ENCODE assay signal across 19 cellular contexts in the genomic region with DNA sequence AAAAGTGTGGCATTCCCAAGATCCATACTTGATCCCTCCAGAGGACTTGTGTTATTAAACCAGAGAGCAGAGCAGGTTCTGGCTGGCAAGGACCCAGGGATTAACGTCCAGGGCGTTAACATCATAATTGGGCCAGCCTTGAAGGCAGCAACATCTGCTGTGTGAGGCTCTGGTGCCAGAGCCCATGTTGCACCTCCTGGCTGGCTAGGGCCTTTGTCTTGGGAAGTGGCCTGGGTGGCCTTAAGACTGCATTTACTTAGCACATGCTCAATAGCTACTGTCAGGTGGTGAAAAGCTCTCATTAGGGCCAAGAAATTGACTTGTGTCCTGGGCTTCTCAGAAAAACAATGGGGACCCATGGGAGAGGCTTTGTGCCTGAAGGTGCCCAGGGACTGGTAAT.
"Had no signal": no experiment of that assay in that cellular context is flagged by ENCODE, and none has a peak within 500 bp of the region (broad histone marks: within the 10 kb centered on the region; RNA-seq: fewer than 3 reads in every experiment).

No MANE protein-coding gene starts in this region.

- H3K9me3 ChIP-seq: gastrocnemius medialis, heart left ventricle, prostate gland, right atrium auricular region, suprapubic skin, transverse colon, uterus had no signal

- H3K27ac Mint-ChIP-seq: activated CD4-positive, alpha-beta T cell treated with anti-CD3 and anti-CD28 coated beads, Interleukin-2, amount 10 ng/mL, durations not matched to agents 24 days and 14 days; activated CD8-positive, alpha-beta T cell treated with anti-CD3 and anti-CD28 coated beads, Interleukin-2, amount 10 ng/mL, durations not matched to agents 7 days and 5 days; activated naive CD4-positive, alpha-beta T cell treated with anti-CD3 and anti-CD28 coated beads for 36 hours; activated T-cell treated with anti-CD3 and anti-CD28 coated beads, Interleukin-2, amount 50 U/mL, for 24 hours; naive thymus-derived CD4-positive, alpha-beta T cell; stimulated activated naive CD8-positive, alpha-beta T cell treated with anti-CD3 and anti-CD28 coated beads, Interleukin-15, Interleukin-2, amounts not matched to agents 100 ng/mL and 50 ng/mL, for 24 hours had no signal

- ATAC-seq: activated CD8-positive, alpha-beta T cell treated with anti-CD3 and anti-CD28 coated beads, Interleukin-2, amount 10 ng/mL, durations not matched to agents 7 days and 5 days; esophagus mucosa; gastrocnemius medialis; heart left ventricle; naive thymus-derived CD4-positive, alpha-beta T cell had no signal

- H3K4me3 ChIP-seq: gastrocnemius medialis, heart left ventricle, prostate gland, right atrium auricular region, suprapubic skin, transverse colon, uterus had no signal

- DNase-seq: activated CD4-positive, alpha-beta T cell treated with anti-CD3 and anti-CD28 coated beads, Interleukin-2, amount 10 ng/mL, durations not matched to agents 24 days and 14 days; activated CD8-positive, alpha-beta T cell treated with anti-CD3 and anti-CD28 coated beads, Interleukin-2, amount 10 ng/mL, durations not matched to agents 7 days and 5 days; activated naive CD4-positive, alpha-beta T cell treated with anti-CD3 and anti-CD28 coated beads for 36 hours; activated T-cell treated with anti-CD3 and anti-CD28 coated beads, Interleukin-2, amount 50 U/mL, for 24 hours; anterior cingulate cortex; brain microvascular endothelial cell; cortex of kidney; gastrocnemius medialis; heart left ventricle; mesenchymal stem cell; naive thymus-derived CD4-positive, alpha-beta T cell; T-helper 9 cell; transverse colon; uterus had no signal

- H3K9me3 Mint-ChIP-seq: activated CD4-positive, alpha-beta T cell treated with anti-CD3 and anti-CD28 coated beads, Interleukin-2, amount 10 ng/mL, durations not matched to agents 24 days and 14 days; activated naive CD4-positive, alpha-beta T cell treated with anti-CD3 and anti-CD28 coated beads for 36 hours; activated T-cell treated with anti-CD3 and anti-CD28 coated beads, Interleukin-2, amount 50 U/mL, for 24 hours; stimulated activated naive CD8-positive, alpha-beta T cell treated with anti-CD3 and anti-CD28 coated beads, Interleukin-15, Interleukin-2, amounts not matched to agents 100 ng/mL and 50 ng/mL, for 24 hours had no signal

- H3K4me3 Mint-ChIP-seq: activated CD4-positive, alpha-beta T cell treated with anti-CD3 and anti-CD28 coated beads, Interleukin-2, amount 10 ng/mL, durations not matched to agents 24 days and 14 days; activated CD8-positive, alpha-beta T cell treated with anti-CD3 and anti-CD28 coated beads, Interleukin-2, amount 10 ng/mL, durations not matched to agents 7 days and 5 days; activated naive CD4-positive, alpha-beta T cell treated with anti-CD3 and anti-CD28 coated beads for 36 hours; activated T-cell treated with anti-CD3 and anti-CD28 coated beads, Interleukin-2, amount 50 U/mL, for 24 hours; naive thymus-derived CD4-positive, alpha-beta T cell; stimulated activated naive CD8-positive, alpha-beta T cell treated with anti-CD3 and anti-CD28 coated beads, Interleukin-15, Interleukin-2, amounts not matched to agents 100 ng/mL and 50 ng/mL, for 24 hours had no signal

- H3K4me1 Mint-ChIP-seq: activated CD4-positive, alpha-beta T cell treated with anti-CD3 and anti-CD28 coated beads, Interleukin-2, amount 10 ng/mL, durations not matched to agents 24 days and 14 days had no signal

- H3K4me1 ChIP-seq: gastrocnemius medialis, heart left ventricle, prostate gland, right atrium auricular region, suprapubic skin, transverse colon, uterus had no signal

- H3K27ac ChIP-seq: brain microvascular endothelial cell, gastrocnemius medialis, heart left ventricle, prostate gland, right atrium auricular region, suprapubic skin, transverse colon, uterus had no signal

- H3K36me3 ChIP-seq: brain microvascular endothelial cell, gastrocnemius medialis, heart left ventricle, prostate gland, right atrium auricular region, suprapubic skin, transverse colon, uterus had no signal

- H3K27me3 ChIP-seq: right atrium auricular region, uterus had no signal
